15 cellular contexts compared by ENCODE assay signal in genomic region chr19:57317503-57317902, GRCh38. TPM values are rescaled to one million over a fixed set of nuclear protein-coding genes. Genes with fewer than 3 reads are reported as not detected.
A peak's percentile ranks its signal among the peaks of the same experiment; 100 is the strongest.
DNase-seq lines count a peak whose midpoint lies in the region; ATAC-seq and TF ChIP-seq lines count a peak whose summit lies in the region.
"Had no signal": no experiment of that assay in that cellular context is flagged by ENCODE, and none has a peak within 500 bp of the region (broad histone marks: within the 10 kb centered on the region; RNA-seq: fewer than 3 reads in every experiment).

No MANE protein-coding gene starts in this region.

- no peaks in the 10 kb centered on the region for H3K9me3 ChIP-seq in A673 (ENCODE audit: low read depth, low read length, poor library complexity, severe bottlenecking)
- H3K9me3 ChIP-seq: prostate gland, upper lobe of right lung had no signal

- no TSS peak for BruUV-seq in A673 (replicated peaks; lab: Mats Ljungman, UMichigan)

- H3K9me3 Mint-ChIP-seq in stimulated activated naive CD8-positive, alpha-beta T cell treated with anti-CD3 and anti-CD28 coated beads, Interleukin-15, amount 100 ng/mL, for 72 hours, result peaks cover 29 to 55% of the 10 kb centered on the region in 2 donors
- H3K9me3 Mint-ChIP-seq in osteocyte (ENCODE audit: unreplicated experiment), result no peaks in the 10 kb centered on the region

- in situ Hi-C loops in G401 (cut with HindIII; ENCODE audit: low sequenced_read_pairs), result no loop called here
- in situ Hi-C loops in brain microvascular endothelial cell (cut with HindIII; ENCODE audit: low pct_ligation_motif_present, low sequenced_read_pairs), result no loop called here

- H3K36me3 ChIP-seq in brain microvascular endothelial cell (replicated peaks), result no peaks in the 10 kb centered on the region
- H3K36me3 ChIP-seq in A673 (ENCODE audit: insufficient read depth, low read length, poor library complexity, severe bottlenecking), result no peaks in the 10 kb centered on the region
- H3K36me3 ChIP-seq: prostate gland, upper lobe of right lung had no signal

- no peaks in the 10 kb centered on the region for H3K36me3 Mint-ChIP-seq in osteocyte (ENCODE audit: unreplicated experiment)

- H3K4me3 ChIP-seq in brain microvascular endothelial cell (ENCODE audit: low read depth, low read length), result peak overlapping the region; percentile 44
- no peak overlapping the region for H3K4me3 ChIP-seq in A673 (ENCODE audit: low read depth, low read length, poor library complexity, severe bottlenecking)
- H3K4me3 ChIP-seq: prostate gland, upper lobe of right lung had no signal

- peaks cover 42% of the 10 kb centered on the region for H3K27me3 Mint-ChIP-seq in stimulated activated naive CD8-positive, alpha-beta T cell treated with anti-CD3 and anti-CD28 coated beads, Interleukin-15, amount 100 ng/mL, for 72 hours
- peaks cover 51% of the 10 kb centered on the region for H3K27me3 Mint-ChIP-seq in osteocyte (ENCODE audit: unreplicated experiment)

- peaks cover 25% of the 10 kb centered on the region for H3K4me1 Mint-ChIP-seq in stimulated activated naive CD8-positive, alpha-beta T cell treated with anti-CD3 and anti-CD28 coated beads, Interleukin-15, amount 100 ng/mL, for 72 hours
- peaks cover 22% of the 10 kb centered on the region for H3K4me1 Mint-ChIP-seq in osteocyte (ENCODE audit: unreplicated experiment)

- intact Hi-C loops in Right ventricle myocardium superior (cut with DNase I) (no loop called here), A673 (cut with micrococcal nuclease; ENCODE audit: unreplicated experiment) (no loop called here)

- CTCF ChIA-PET in A673 (lab: Charles Lee), result no interaction called here

- H3K27ac Mint-ChIP-seq in stimulated activated naive CD8-positive, alpha-beta T cell treated with anti-CD3 and anti-CD28 coated beads, Interleukin-15, amount 100 ng/mL, for 72 hours, result no peak overlapping the region
- no peak overlapping the region for H3K27ac Mint-ChIP-seq in osteocyte (ENCODE audit: unreplicated experiment)

- no peaks in the 10 kb centered on the region for H3K4me1 ChIP-seq in A673 (ENCODE audit: insufficient read depth, low read length, poor library complexity, severe bottlenecking)

- POLR2A ChIA-PET in A673 (lab: Charles Lee; ENCODE audit: low non-redundant PET), result no interaction called here

- H3K27me3 ChIP-seq in brain microvascular endothelial cell (replicated peaks) (peaks cover 5% of the 10 kb centered on the region), A673 (replicated peaks; ENCODE audit: insufficient read depth, low read depth, low read length, poor library complexity) (peaks cover 38% of the 10 kb centered on the region)

- ATAC-seq in Right ventricle myocardium superior (ENCODE audit: poor library complexity), result peak; percentile 39
- no peak for ATAC-seq in stimulated activated naive CD8-positive, alpha-beta T cell treated with anti-CD3 and anti-CD28 coated beads, Interleukin-15, amount 100 ng/mL, for 72 hours
- ATAC-seq: upper lobe of right lung had no signal

- no peak overlapping the region for H3K27ac ChIP-seq in brain microvascular endothelial cell
- no peak overlapping the region for H3K27ac ChIP-seq in A673 (ENCODE audit: low read depth, low read length, poor library complexity, severe bottlenecking)
- H3K27ac ChIP-seq: prostate gland, upper lobe of right lung had no signal

- DNase-seq in G401 (ENCODE audit: low spot score), result peak; percentile 45
- no peak for DNase-seq in brain microvascular endothelial cell
- DNase-seq in Right ventricle myocardium superior, result peak; percentile 54
- DNase-seq in retina, result peak; percentile 18
- no peak for DNase-seq in SHP77 (lab: John Stamatoyannopoulos, UW)
- no peak for DNase-seq in stimulated activated naive CD8-positive, alpha-beta T cell treated with anti-CD3 and anti-CD28 coated beads, Interleukin-15, amount 100 ng/mL, for 72 hours
- DNase-seq in osteocyte (ENCODE audit: extremely low spot score, unreplicated experiment), result no peak
- no peak for DNase-seq in A673 (ENCODE audit: low spot score)
- DNase-seq: activated CD4-positive, alpha-beta T cell treated with anti-CD3 and anti-CD28 coated beads for 1 hour; activated T-cell treated with anti-CD3 and anti-CD28 coated beads, Interleukin-2, amount 50 U/mL, for 48 hours; kidney glomerular epithelial cell; NCI-H1092; stimulated activated CD4-positive, alpha-beta T cell treated with anti-CD3 and anti-CD28 coated beads, Interleukin-4, amount 100 ng/mL, for 24 hours; upper lobe of right lung had no signal

- TF ChIP-seq CTCF in brain microvascular endothelial cell (IDR thresholded peaks at IDR 0.05; ENCODE audit: low read depth, low read length, missing control alignments) (no peak), osteocyte (IDR thresholded peaks at IDR 0.05) (no peak), A673 (conservative IDR thresholded peaks at IDR 0.05; ENCODE audit: low read depth, low read length) (no peak)

- H3K4me3 Mint-ChIP-seq in stimulated activated naive CD8-positive, alpha-beta T cell treated with anti-CD3 and anti-CD28 coated beads, Interleukin-15, amount 100 ng/mL, for 72 hours, result no peak overlapping the region
- no peak overlapping the region for H3K4me3 Mint-ChIP-seq in osteocyte (ENCODE audit: unreplicated experiment)

RNA-seq across cellular contexts. Expression of gene ZNF543, which starts 2.8 kb away (rescaled TPM):
- total RNA-seq in G401 (2014; rRNA removed; shearing (Covaris generic)), result 6.4 and 9.6 TPM in 2 replicates
- total RNA-seq in Right ventricle myocardium superior (5.6 TPM), osteocyte (7.1 and 7.3 TPM in 2 replicates), A673 (2021) (10.1 and 10.6 TPM in 2 replicates)

RNA-seq across cellular contexts. Expression of gene ZNF304, which starts 33.6 kb away (rescaled TPM):
- 9.2 and 9.5 TPM in 2 replicates for total RNA-seq in G401 (2014; rRNA removed; shearing (Covaris generic))
- total RNA-seq in Right ventricle myocardium superior (7.5 TPM), osteocyte (9.5 and 11.0 TPM in 2 replicates), A673 (2021) (10.2 and 11.0 TPM in 2 replicates)

RNA-seq across cellular contexts. Expression of gene ZNF460, which starts 37.2 kb away (rescaled TPM):
- total RNA-seq in G401 (2014; rRNA removed; shearing (Covaris generic)), result 19.5 and 29.1 TPM in 2 replicates
- total RNA-seq in Right ventricle myocardium superior, result 23.0 TPM
- total RNA-seq in osteocyte, result 85.1 and 86.1 TPM in 2 replicates
- 53.3 and 58.4 TPM in 2 replicates for total RNA-seq in A673 (2021)

RNA-seq across cellular contexts. Expression of gene TRAPPC2B, which starts 45.8 kb away (rescaled TPM):
- 18.6 and 19.0 TPM in 2 replicates for total RNA-seq in G401 (2014; rRNA removed; shearing (Covaris generic))
- total RNA-seq in Right ventricle myocardium superior (9.1 TPM), osteocyte (10.9 and 13.4 TPM in 2 replicates), A673 (2021) (16.8 and 18.7 TPM in 2 replicates)

RNA-seq across cellular contexts. Expression of gene ZNF547, which starts 45.8 kb away (rescaled TPM):
- 0.68 and 1.7 TPM in 2 replicates for total RNA-seq in G401 (2014; rRNA removed; shearing (Covaris generic))
- total RNA-seq in Right ventricle myocardium superior (3.3 TPM), osteocyte (3.4 and 5.5 TPM in 2 replicates), A673 (2021) (5.0 and 6.1 TPM in 2 replicates)

Comparison
In these comparisons a context has a peak if more than half of its experiments do, and no peak if none do; other contexts are left out.
1. DNase-seq: peak in G401 (single experiment), Right ventricle myocardium superior (single experiment) and retina (single experiment); none in brain microvascular endothelial cell (single experiment), SHP77 (0 of 2), stimulated activated naive CD8-positive, alpha-beta T cell treated with anti-CD3 and anti-CD28 coated beads, Interleukin-15, amount 100 ng/mL, for 72 hours (0 of 2), osteocyte (single experiment) and A673 (single experiment).